Comparison of ENCODE assay signal across 9 cellular contexts in the genomic region with DNA sequence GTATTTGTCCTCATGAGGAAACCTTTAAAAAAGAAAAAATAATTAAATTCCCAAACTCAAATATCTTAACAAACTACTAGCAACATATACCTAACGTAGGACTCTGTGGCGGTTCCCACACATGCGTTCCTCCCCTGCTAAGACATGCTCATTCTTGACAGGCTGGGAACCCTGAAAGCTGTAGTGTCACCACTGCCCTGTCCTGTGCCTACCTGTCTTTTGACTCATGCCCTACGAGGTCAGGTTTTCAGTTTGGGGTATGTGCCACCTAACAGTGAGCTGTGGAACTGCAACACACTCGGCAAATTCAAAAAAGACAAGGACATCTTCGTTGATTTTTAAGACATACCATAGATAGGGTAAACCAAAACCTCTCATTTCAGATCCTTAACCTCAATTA. TPM values are rescaled to one million over a fixed set of nuclear protein-coding genes. Genes with fewer than 3 reads are reported as not detected.
A peak's percentile ranks its signal among the peaks of the same experiment; 100 is the strongest.
DNase-seq lines count a peak whose midpoint lies in the region; ATAC-seq and TF ChIP-seq lines count a peak whose summit lies in the region.
"Had no signal": no experiment of that assay in that cellular context is flagged by ENCODE, and none has a peak within 500 bp of the region (broad histone marks: within the 10 kb centered on the region; RNA-seq: fewer than 3 reads in every experiment).

No MANE protein-coding gene starts in this region.

- no TSS peak for BruUV-seq in HCT116 (replicated peaks; lab: Mats Ljungman, UMichigan)

- DNase-seq in DMS 273 (lab: John Stamatoyannopoulos, UW; ENCODE audit: unreplicated experiment) (peak; percentile 25), DMS 273 treated with DMSO at 0.1 percent for 48 hours (lab: John Stamatoyannopoulos, UW) (no peak), HCT116 (ENCODE audit: low read depth, low spot score) (no peak), WTC11 (ENCODE audit: low spot score) (peak; percentile 11), UCSD-AML1 (lab: John Stamatoyannopoulos, UW; ENCODE audit: unreplicated experiment) (no peak), NCI-H2171 treated with DMSO at 0.1 percent for 48 hours (lab: John Stamatoyannopoulos, UW) (no peak)
- DNase-seq in activated CD4-positive, alpha-beta T cell treated with anti-CD3 and anti-CD28 coated beads, Interleukin-2, amount 50 U/mL, for 48 hours: no peak

- H3K9ac ChIP-seq in HCT116 (ENCODE audit: low read length) (no peak overlapping the region), liver (ENCODE audit: low read depth in 1 of 2, low read length in 2 of 2) (no peak overlapping the region)

- CTCF ChIA-PET in HCT116 (lab: Charles Lee) (interaction anchor here (0.6 kb wide), 1 partner anchor 18 kb away, joined by 4 read pairs; a partner anchor contains a TSS), WTC11 (lab: Charles Lee) (interaction anchor here (0.6 to 1.6 kb wide), 6 partner anchors 12 to 40 kb away, joined by 3 to 8 read pairs (median 4); a partner anchor contains a TSS)

- no peaks in the 10 kb centered on the region for H4K20me1 ChIP-seq in HCT116 (ENCODE audit: insufficient read depth)

- WGBS in liver: 79% methylated on average over 6 of the region's 6 CpGs

- no peaks in the 10 kb centered on the region for H3K4me1 Mint-ChIP-seq in WTC11

- no peaks in the 10 kb centered on the region for H3K79me2 ChIP-seq in HCT116 (ENCODE audit: insufficient read depth, low read length)

- H3K9me2 ChIP-seq in HCT116 (ENCODE audit: insufficient read depth): no peaks in the 10 kb centered on the region

- H3K36me3 ChIP-seq in HCT116 (ENCODE audit: control insufficient read depth in 1 of 2, insufficient read depth in 2 of 2, low read length in 2 of 2) (peaks cover 0 to 9% of the 10 kb centered on the region in 2 experiments; a peak in 2 of 4 replicates), liver (ENCODE audit: control insufficient read depth in 4 of 4, insufficient read depth in 3 of 4, low read depth in 1 of 4, low read length in 3 of 4) (peaks cover 0 to 25% (median 16%) of the 10 kb centered on the region in 4 donors)

- no peak overlapping the region for H2AFZ ChIP-seq in HCT116 (ENCODE audit: low read depth, low read length, poor library complexity, severe bottlenecking)

- H3K4me2 ChIP-seq in HCT116 (ENCODE audit: low read length): no peak overlapping the region

- H3K9me3 ChIP-seq in HCT116 (ENCODE audit: control insufficient read depth in 1 of 2, insufficient read depth in 1 of 2, low read depth in 1 of 2, low read length in 2 of 2) (no peaks in the 10 kb centered on the region), liver (ENCODE audit: control insufficient read depth in 4 of 4, low read length in 3 of 4) (no peaks in the 10 kb centered on the region)

- TF ChIP-seq CTCF in HCT116 (IDR thresholded peaks at IDR 0.05 in 2 of 3, conservative IDR thresholded peaks at IDR 0.05 in 1 of 3; ENCODE audit: borderline replicate concordance in 1 of 3, insufficient read depth in 1 of 3, low read depth in 2 of 3, low read length in 2 of 3) (peak; percentile 14 to 39 (median 32); a peak in 5 of 6 replicates), WTC11 (IDR thresholded peaks at IDR 0.05) (no peak), liver (IDR thresholded peaks at IDR 0.05; ENCODE audit: low read depth, low read length, missing input control) (peak; percentile 23)

- H3K27me3 ChIP-seq in HCT116 (ENCODE audit: insufficient read depth, low read length) (no peaks in the 10 kb centered on the region), liver (ENCODE audit: control insufficient read depth in 4 of 4, insufficient read depth in 4 of 4, low read length in 3 of 4) (no peaks in the 10 kb centered on the region)

- H3K4me1 ChIP-seq in HCT116 (ENCODE audit: control insufficient read depth in 1 of 2, insufficient read depth in 2 of 2, low read length in 2 of 2) (no peaks in the 10 kb centered on the region), liver (ENCODE audit: control insufficient read depth in 4 of 4, insufficient read depth in 4 of 4, low read length in 3 of 4) (peaks cover 0 to 8% (median 0%) of the 10 kb centered on the region in 4 donors)

- POLR2A ChIA-PET in HCT116 (lab: Charles Lee): no interaction called here
- POLR2A ChIA-PET in WTC11 (lab: Charles Lee): no interaction called here

- H3K27me3 Mint-ChIP-seq in WTC11 (ENCODE audit: low read depth): no peaks in the 10 kb centered on the region
- H3K27me3 Mint-ChIP-seq: IgD-negative memory B cell had no signal

- no peak overlapping the region for H3K27ac Mint-ChIP-seq in WTC11

- RAD21 ChIA-PET in HCT116 (lab: Charles Lee; ENCODE audit: low non-redundant PET in 1 of 2, low total read pairs in 2 of 2, uncharacterized antibody in 2 of 2, unreplicated experiment in 2 of 2): no interaction called here

- TF ChIP-seq RAD21 in HCT116 (IDR thresholded peaks at IDR 0.05; ENCODE audit: low read depth) (peak; percentile 14; the same call in 1 of the 2 replicates), liver (IDR thresholded peaks at IDR 0.05) (peak in 1 of 2 donors; percentile 31)

- no peak for TF ChIP-seq POLR2A in HCT116 (IDR thresholded peaks at IDR 0.05; ENCODE audit: borderline replicate concordance, extremely low read depth, insufficient read depth, insufficient read length)

- H3K27ac ChIP-seq in HCT116 (ENCODE audit: low read depth, low read length) (no peak overlapping the region), liver (ENCODE audit: low read depth in 1 of 2, low read length in 2 of 2) (no peak overlapping the region)

- ATAC-seq in HCT116: peak; percentile 76
- ATAC-seq in WTC11: peak; percentile 41; the same call in 1 of the 2 replicates

- intact Hi-C loops in HCT116 (cut with micrococcal nuclease): no loop called here

- peaks cover 14% of the 10 kb centered on the region for H3K36me3 Mint-ChIP-seq in WTC11

- H3K9me3 Mint-ChIP-seq in WTC11: no peaks in the 10 kb centered on the region

- H3K4me3 ChIP-seq in HCT116 (replicated peaks in 1 of 2; ENCODE audit: low read depth in 1 of 2, low read length in 2 of 2): no peak overlapping the region
- no peak overlapping the region for H3K4me3 ChIP-seq in liver (ENCODE audit: low read depth in 1 of 3, low read length in 3 of 3)

- no peak overlapping the region for H3K4me3 Mint-ChIP-seq in WTC11

TF ChIP-seq in HCT116, 20 proteins besides CTCF, POLR2A, EP300 and RAD21 (continues in another document):
- TF ChIP-seq, protein P1, sequence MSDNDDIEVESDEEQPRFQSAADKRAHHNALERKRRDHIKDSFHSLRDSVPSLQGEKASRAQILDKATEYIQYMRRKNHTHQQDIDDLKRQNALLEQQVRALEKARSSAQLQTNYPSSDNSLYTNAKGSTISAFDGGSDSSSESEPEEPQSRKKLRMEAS (IDR thresholded peaks at IDR 0.05): no peak
- no peak for TF ChIP-seq EGR1 (IDR thresholded peaks at IDR 0.05; ENCODE audit: low read depth)
- TF ChIP-seq SP1 (IDR thresholded peaks at IDR 0.05; ENCODE audit: low read depth): no peak
- TF ChIP-seq CEBPB (IDR thresholded peaks at IDR 0.05; ENCODE audit: low read depth): no peak
- no peak for TF ChIP-seq SIN3A (IDR thresholded peaks at IDR 0.05; ENCODE audit: low read depth)

TF ChIP-seq in WTC11, 78 proteins besides CTCF, POLR2A, EP300 and RAD21 (continues in another document):
- TF ChIP-seq ZNF121 (CRISPR knock-in tag; IDR thresholded peaks at IDR 0.05) (peak; percentile 81), MYBL2 (CRISPR knock-in tag; IDR thresholded peaks at IDR 0.05) (no peak), SMAD4 (CRISPR knock-in tag; IDR thresholded peaks at IDR 0.05) (no peak)

TF ChIP-seq in liver, 16 proteins besides CTCF, POLR2A, EP300 and RAD21 (continues in another document):
- TF ChIP-seq, protein P1 (IDR thresholded peaks at IDR 0.05): no peak
- TF ChIP-seq YY1 (IDR thresholded peaks at IDR 0.05) (no peak), GABPA (IDR thresholded peaks at IDR 0.05 in 1 of 2, conservative IDR thresholded peaks at IDR 0.05 in 1 of 2) (no peak), HNF4G (IDR thresholded peaks at IDR 0.05) (no peak), FOXA2 (IDR thresholded peaks at IDR 0.05) (no peak), RXRA (IDR thresholded peaks at IDR 0.05) (no peak)
- TF ChIP-seq, protein P2, sequence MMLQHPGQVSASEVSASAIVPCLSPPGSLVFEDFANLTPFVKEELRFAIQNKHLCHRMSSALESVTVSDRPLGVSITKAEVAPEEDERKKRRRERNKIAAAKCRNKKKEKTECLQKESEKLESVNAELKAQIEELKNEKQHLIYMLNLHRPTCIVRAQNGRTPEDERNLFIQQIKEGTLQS (IDR thresholded peaks at IDR 0.05): no peak
- TF ChIP-seq, protein P3, sequence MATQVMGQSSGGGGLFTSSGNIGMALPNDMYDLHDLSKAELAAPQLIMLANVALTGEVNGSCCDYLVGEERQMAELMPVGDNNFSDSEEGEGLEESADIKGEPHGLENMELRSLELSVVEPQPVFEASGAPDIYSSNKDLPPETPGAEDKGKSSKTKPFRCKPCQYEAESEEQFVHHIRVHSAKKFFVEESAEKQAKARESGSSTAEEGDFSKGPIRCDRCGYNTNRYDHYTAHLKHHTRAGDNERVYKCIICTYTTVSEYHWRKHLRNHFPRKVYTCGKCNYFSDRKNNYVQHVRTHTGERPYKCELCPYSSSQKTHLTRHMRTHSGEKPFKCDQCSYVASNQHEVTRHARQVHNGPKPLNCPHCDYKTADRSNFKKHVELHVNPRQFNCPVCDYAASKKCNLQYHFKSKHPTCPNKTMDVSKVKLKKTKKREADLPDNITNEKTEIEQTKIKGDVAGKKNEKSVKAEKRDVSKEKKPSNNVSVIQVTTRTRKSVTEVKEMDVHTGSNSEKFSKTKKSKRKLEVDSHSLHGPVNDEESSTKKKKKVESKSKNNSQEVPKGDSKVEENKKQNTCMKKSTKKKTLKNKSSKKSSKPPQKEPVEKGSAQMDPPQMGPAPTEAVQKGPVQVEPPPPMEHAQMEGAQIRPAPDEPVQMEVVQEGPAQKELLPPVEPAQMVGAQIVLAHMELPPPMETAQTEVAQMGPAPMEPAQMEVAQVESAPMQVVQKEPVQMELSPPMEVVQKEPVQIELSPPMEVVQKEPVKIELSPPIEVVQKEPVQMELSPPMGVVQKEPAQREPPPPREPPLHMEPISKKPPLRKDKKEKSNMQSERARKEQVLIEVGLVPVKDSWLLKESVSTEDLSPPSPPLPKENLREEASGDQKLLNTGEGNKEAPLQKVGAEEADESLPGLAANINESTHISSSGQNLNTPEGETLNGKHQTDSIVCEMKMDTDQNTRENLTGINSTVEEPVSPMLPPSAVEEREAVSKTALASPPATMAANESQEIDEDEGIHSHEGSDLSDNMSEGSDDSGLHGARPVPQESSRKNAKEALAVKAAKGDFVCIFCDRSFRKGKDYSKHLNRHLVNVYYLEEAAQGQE (IDR thresholded peaks at IDR 0.05): no peak

RNA-seq across cellular contexts. Expression of a gene that starts 17.8 kb away (rescaled TPM):
- 42.0 TPM for total RNA-seq in HCT116 (2021; ENCODE audit: unreplicated experiment)
- polyA plus RNA-seq in HCT116 (2012): 44.2 and 44.3 TPM in 2 replicates
- total RNA-seq in WTC11 (2021): 13.3 to 21.7 TPM (median 18.0 TPM) in 3 replicates
- 10 to 100 TPM in 1 of 2 donors, 1 to 10 TPM in 1; 5.3 to 21.9 TPM for total RNA-seq in liver
- polyA plus RNA-seq in liver: 10 to 100 TPM; 12.3 to 18.4 TPM

RNA-seq across cellular contexts. Expression of a gene that starts 53.5 kb away (rescaled TPM):
- total RNA-seq in HCT116 (2021; ENCODE audit: unreplicated experiment) (9.0 TPM), WTC11 (2021) (5.4 to 7.7 TPM (median 6.1 TPM) in 3 replicates), liver (10 to 100 TPM in 1 of 2 donors, 1 to 10 TPM in 1; 7.5 to 11.8 TPM)
- polyA plus RNA-seq in HCT116 (2012): 12.5 and 16.9 TPM in 2 replicates
- polyA plus RNA-seq in liver: 10 to 100 TPM; 10.6 to 17.2 TPM

Comparison
In these comparisons a context has a peak if more than half of its experiments do, and no peak if none do; other contexts are left out.
1. DNase-seq: peak in DMS 273 (single experiment) and WTC11 (single experiment); none in DMS 273 treated with DMSO at 0.1 percent for 48 hours (single experiment), HCT116 (single experiment), UCSD-AML1 (single experiment), NCI-H2171 treated with DMSO at 0.1 percent for 48 hours (single experiment) and activated CD4-positive, alpha-beta T cell treated with anti-CD3 and anti-CD28 coated beads, Interleukin-2, amount 50 U/mL, for 48 hours (0 of 2).